9 cellular contexts compared by ENCODE assay signal in genomic region chr16:18788828-18789514, GRCh38. TPM values are rescaled to one million over a fixed set of nuclear protein-coding genes. Genes with fewer than 3 reads are reported as not detected.
DNase-seq lines count a peak whose midpoint lies in the region; ATAC-seq and TF ChIP-seq lines count a peak whose summit lies in the region.
"Had no signal": no experiment of that assay in that cellular context is flagged by ENCODE, and none has a peak within 500 bp of the region (broad histone marks: within the 10 kb centered on the region; RNA-seq: fewer than 3 reads in every experiment).

No MANE protein-coding gene starts in this region.

- H4K20me1 ChIP-seq in MM.1S (ENCODE audit: insufficient read depth, low read length): peaks cover 51% of the 10 kb centered on the region

- H3K27me3 ChIP-seq in MM.1S (replicated peaks; ENCODE audit: insufficient read depth, low read length): no peaks in the 10 kb centered on the region
- H3K27me3 ChIP-seq in dorsolateral prefrontal cortex: no peaks in the 10 kb centered on the region

- peaks cover 28% of the 10 kb centered on the region for H3K4me1 ChIP-seq in MM.1S (ENCODE audit: low read length)

- ATAC-seq in natural killer cell treated with Interleukin-12 subunit alpha and Interleukin-12 subunit beta and Interleukin-15 and Interleukin-18, amount 100 ng/mL, for 72 hours: no peak
- no peak for ATAC-seq in HG02973 (IDR thresholded peaks at IDR 0.05; ENCODE audit: unreplicated experiment)
- ATAC-seq in GM19452 (IDR thresholded peaks at IDR 0.05; ENCODE audit: unreplicated experiment): no peak
- ATAC-seq in HG03342 (IDR thresholded peaks at IDR 0.05; ENCODE audit: unreplicated experiment): no peak

- H3K9me2 ChIP-seq in MM.1S (replicated peaks; ENCODE audit: insufficient read depth, low read length): no peaks in the 10 kb centered on the region

- DNase-seq in CD14-positive monocyte (ENCODE audit: low spot score) (no peak), MM.1S (peak; percentile 21), dorsolateral prefrontal cortex (no peak), midbrain (lab: John Stamatoyannopoulos, UW) (no peak)
- no peak for DNase-seq in natural killer cell treated with Interleukin-12 subunit alpha and Interleukin-12 subunit beta and Interleukin-15 and Interleukin-18, amount 100 ng/mL, for 72 hours (ENCODE audit: low spot score)
- DNase-seq: left cardiac atrium had no signal

- H3K27me3 Mint-ChIP-seq in CD14-positive monocyte (ENCODE audit: low read depth in 3 of 3): no peaks in the 10 kb centered on the region
- no peaks in the 10 kb centered on the region for H3K27me3 Mint-ChIP-seq in natural killer cell treated with Interleukin-12 subunit alpha and Interleukin-12 subunit beta and Interleukin-15 and Interleukin-18, amount 100 ng/mL, for 72 hours

- H3K27ac Mint-ChIP-seq in CD14-positive monocyte: peak overlapping the region; percentile 87 to 95 (median 92)
- H3K27ac Mint-ChIP-seq in natural killer cell treated with Interleukin-12 subunit alpha and Interleukin-12 subunit beta and Interleukin-15 and Interleukin-18, amount 100 ng/mL, for 72 hours: peak overlapping the region; percentile 94 to 98

- peak overlapping the region; percentile 98 for H3K4me3 Mint-ChIP-seq in CD14-positive monocyte
- H3K4me3 Mint-ChIP-seq in natural killer cell treated with Interleukin-12 subunit alpha and Interleukin-12 subunit beta and Interleukin-15 and Interleukin-18, amount 100 ng/mL, for 72 hours: peak overlapping the region; percentile 93

- no peaks in the 10 kb centered on the region for H3K9me3 ChIP-seq in MM.1S (replicated peaks; ENCODE audit: insufficient read depth, low read length)

- TF ChIP-seq CTCF in CD14-positive monocyte (IDR thresholded peaks at IDR 0.05): no peak
- no peak for TF ChIP-seq CTCF in MM.1S (IDR thresholded peaks at IDR 0.05; ENCODE audit: low read length)
- no peak for TF ChIP-seq CTCF in dorsolateral prefrontal cortex (IDR thresholded peaks at IDR 0.05 in 54 of 56, conservative IDR thresholded peaks at IDR 0.05 in 2 of 56; ENCODE audit: low read depth in 1 of 56, partially characterized antibody in 56 of 56)

- peaks cover 62% of the 10 kb centered on the region for H3K79me2 ChIP-seq in MM.1S (ENCODE audit: low read length)

- peaks cover 64 to 77% of the 10 kb centered on the region in 2 donors for H3K36me3 Mint-ChIP-seq in CD14-positive monocyte
- peaks cover 52% of the 10 kb centered on the region for H3K36me3 Mint-ChIP-seq in natural killer cell treated with Interleukin-12 subunit alpha and Interleukin-12 subunit beta and Interleukin-15 and Interleukin-18, amount 100 ng/mL, for 72 hours

- peaks cover 0 to 8% (median 0%) of the 10 kb centered on the region in 7 donors for H3K9me3 Mint-ChIP-seq in CD14-positive monocyte
- no peaks in the 10 kb centered on the region for H3K9me3 Mint-ChIP-seq in natural killer cell treated with Interleukin-12 subunit alpha and Interleukin-12 subunit beta and Interleukin-15 and Interleukin-18, amount 100 ng/mL, for 72 hours

- H3K9ac ChIP-seq in MM.1S (ENCODE audit: low read length): peak overlapping the region; percentile 97

- H2AFZ ChIP-seq in MM.1S (ENCODE audit: low read length): no peak overlapping the region

- peaks cover 44% of the 10 kb centered on the region for H3K4me1 Mint-ChIP-seq in CD14-positive monocyte
- H3K4me1 Mint-ChIP-seq in natural killer cell treated with Interleukin-12 subunit alpha and Interleukin-12 subunit beta and Interleukin-15 and Interleukin-18, amount 100 ng/mL, for 72 hours (ENCODE audit: low read depth in 2 of 2): peaks cover 57 to 60% of the 10 kb centered on the region in 2 donors

- H3F3A ChIP-seq in MM.1S (ENCODE audit: insufficient read depth, low read length): peaks cover 62% of the 10 kb centered on the region

- H3K27ac ChIP-seq in MM.1S (ENCODE audit: low read length) (peak overlapping the region; percentile 72; the same call in 1 of the 2 replicates), dorsolateral prefrontal cortex (peak overlapping the region in 35 of 59 donors; percentile 41 to 96 (median 84))

- peaks cover 42% of the 10 kb centered on the region for H3K36me3 ChIP-seq in MM.1S (replicated peaks; ENCODE audit: insufficient read depth, low read length)

- intact Hi-C loops in CD14-positive monocyte (cut with micrococcal nuclease): no loop called here
- intact Hi-C loops in dorsolateral prefrontal cortex (cut with DNase I): no loop called here

- peak overlapping the region; percentile 95 for H3K4me2 ChIP-seq in MM.1S (ENCODE audit: low read depth, low read length)

- H3K4me3 ChIP-seq in MM.1S (ENCODE audit: low read length): peak overlapping the region; percentile 97
- peak overlapping the region; percentile 63 to 99 (median 94) for H3K4me3 ChIP-seq in dorsolateral prefrontal cortex

RNA-seq across cellular contexts. Expression of gene RPS15A, which starts 1.2 kb away (rescaled TPM):
- 1,000 to 10,000 TPM; 1,209 to 1,397 TPM for polyA plus RNA-seq in CD14-positive monocyte
- total RNA-seq in dorsolateral prefrontal cortex: 100 to 1,000 TPM; 167 to 354 (median 232) TPM
- 1,000 to 10,000 TPM in 1 of 2 donors, 100 to 1,000 TPM in 1; 497 to 1,038 TPM for total RNA-seq in natural killer cell treated with Interleukin-12 subunit alpha and Interleukin-12 subunit beta and Interleukin-15 and Interleukin-18, amount 100 ng/mL, for 72 hours

RNA-seq across cellular contexts. Expression of gene ARL6IP1, which starts 12.4 kb away (rescaled TPM):
- polyA plus RNA-seq in CD14-positive monocyte: 100 to 1,000 TPM; 142 to 158 TPM
- 100 to 1,000 TPM; 150 to 428 (median 318) TPM for total RNA-seq in dorsolateral prefrontal cortex
- total RNA-seq in natural killer cell treated with Interleukin-12 subunit alpha and Interleukin-12 subunit beta and Interleukin-15 and Interleukin-18, amount 100 ng/mL, for 72 hours: 100 to 1,000 TPM; 113 to 149 TPM
